ENCODE assay signal across 10 cellular contexts in the genomic region with DNA sequence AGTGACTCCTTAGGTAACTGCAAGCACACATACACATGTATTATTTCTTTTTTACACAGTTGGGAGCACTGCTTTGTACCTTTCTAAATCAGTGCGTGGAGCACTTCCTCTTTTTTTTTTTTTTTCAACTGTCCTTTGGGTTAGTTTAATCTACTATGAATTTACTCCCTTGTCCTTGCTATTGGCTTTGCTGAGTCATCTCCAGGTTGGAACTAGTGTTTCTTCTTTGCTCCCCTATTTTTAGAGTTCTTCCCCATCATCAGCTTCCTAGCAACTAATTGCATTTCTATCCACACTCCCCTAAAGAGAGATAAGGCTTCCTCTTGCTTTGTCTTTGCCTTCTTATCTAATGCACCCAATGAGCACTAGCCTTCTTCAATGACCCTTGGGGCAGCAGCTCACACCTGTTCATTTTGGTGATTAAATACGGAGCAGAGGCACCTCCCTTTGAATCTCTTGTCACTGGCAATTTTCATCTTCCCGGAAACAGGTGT. TPM values are rescaled to one million over a fixed set of nuclear protein-coding genes. Genes with fewer than 3 reads are reported as not detected.
DNase-seq lines count a peak whose midpoint lies in the region; ATAC-seq and TF ChIP-seq lines count a peak whose summit lies in the region.
"Had no signal": no experiment of that assay in that cellular context is flagged by ENCODE, and none has a peak within 500 bp of the region (broad histone marks: within the 10 kb centered on the region; RNA-seq: fewer than 3 reads in every experiment).

No MANE protein-coding gene starts in this region.

- peaks cover 5% of the 10 kb centered on the region for H3K4me1 ChIP-seq in mucosa of descending colon (ENCODE audit: low read depth)
- H3K4me1 ChIP-seq: parathyroid adenoma had no signal

- H3K9me3 ChIP-seq in mucosa of descending colon = no peaks in the 10 kb centered on the region

- DNase-seq in GM13977 (ENCODE audit: low spot score) = peak; percentile 45
- DNase-seq in MV-4-11 (lab: John Stamatoyannopoulos, UW) = peak; percentile 5
- DNase-seq in NOMO-1 treated with dmso at 0.1 percent for 144 hours (lab: John Stamatoyannopoulos, UW; ENCODE audit: unreplicated experiment) = peak; percentile 46
- DNase-seq in mucosa of descending colon = no peak
- no peak for DNase-seq in NCI-H446 treated with DMSO at 0.1 percent for 48 hours (lab: John Stamatoyannopoulos, UW)
- DNase-seq in foreskin fibroblast = no peak
- DNase-seq: activated CD4-positive, CD25-positive, alpha-beta regulatory T cell treated with anti-CD3 and anti-CD28 coated beads, Interleukin-2, amount 50 U/mL, for 72 hours had no signal

- no peak overlapping the region for H3K4me3 ChIP-seq in mucosa of descending colon
- H3K4me3 ChIP-seq in foreskin fibroblast (ENCODE audit: low read depth in 1 of 2, low read length in 2 of 2) = no peak overlapping the region

- no peak for TF ChIP-seq CTCF in GM13977 (IDR thresholded peaks at IDR 0.05; ENCODE audit: extremely low read depth, insufficient read depth, missing control alignments)
- TF ChIP-seq CTCF in mucosa of descending colon (IDR thresholded peaks at IDR 0.05) = no peak
- no peak for TF ChIP-seq CTCF in foreskin fibroblast (IDR thresholded peaks at IDR 0.05; ENCODE audit: low read depth, low read length)

- ATAC-seq in mucosa of descending colon (peak; percentile 62), GM18861 (IDR thresholded peaks at IDR 0.05; ENCODE audit: unreplicated experiment) (no peak)

- H3K36me3 ChIP-seq in mucosa of descending colon (ENCODE audit: low read depth) = no peaks in the 10 kb centered on the region

- in situ Hi-C loops in GM13977 (cut with MboI; ENCODE audit: low pct_unique_long_range_greater_than_20kb, low sequenced_read_pairs, unreplicated experiment) = loop anchor here (5.0 kb wide), 1 partner anchor 143 kb away; no protein-coding TSS in a partner anchor

- intact Hi-C loops in mucosa of descending colon (cut with DNase I, micrococcal nuclease) = no loop called here

RNA-seq across cellular contexts. Expression of a gene that starts 24.3 kb away (rescaled TPM):
- under 1 TPM in 1 of 3 donors, not detected in 2; 0.78 TPM for total RNA-seq in mucosa of descending colon
- total RNA-seq: NCI-H460 had no signal

RNA-seq across cellular contexts. Expression of a gene that starts 55.3 kb away (rescaled TPM):
- 100 to 1,000 TPM in 2 of 3 donors, 10 to 100 TPM in 1; 58.1 to 177 (median 128) TPM for total RNA-seq in mucosa of descending colon

Comparison
In these comparisons a context has a peak if more than half of its experiments do, and no peak if none do; other contexts are left out.
1. DNase-seq: peak in GM13977 (single experiment), MV-4-11 (single experiment) and NOMO-1 treated with dmso at 0.1 percent for 144 hours (single experiment); none in mucosa of descending colon (0 of 3), NCI-H446 treated with DMSO at 0.1 percent for 48 hours (single experiment) and foreskin fibroblast (0 of 2).